ENCODE assay signal across 21 cellular contexts in genomic region chr17:2713881-2714280, GRCh38. TPM values are rescaled to one million over a fixed set of nuclear protein-coding genes. Genes with fewer than 3 reads are reported as not detected.
"Had no signal": no experiment of that assay in that cellular context is flagged by ENCODE, and none has a peak within 500 bp of the region (broad histone marks: within the 10 kb centered on the region; RNA-seq: fewer than 3 reads in every experiment).

No MANE protein-coding gene starts in this region.

- ATAC-seq: left lobe of liver had no signal

- H3K9me3 ChIP-seq: esophagus squamous epithelium, sigmoid colon, stomach, thoracic aorta, uterus had no signal

- H3K27ac Mint-ChIP-seq: activated naive CD4-positive, alpha-beta T cell treated with anti-CD3 and anti-CD28 coated beads for 36 hours; nephron progenitor cell had no signal

- DNase-seq: activated CD4-positive, CD25-positive, alpha-beta regulatory T cell treated with anti-CD3 and anti-CD28 coated beads, Interleukin-2, amount 50 U/mL, for 72 hours; activated naive CD4-positive, alpha-beta T cell treated with anti-CD3 and anti-CD28 coated beads for 36 hours; activated T-cell treated with anti-CD3 and anti-CD28 coated beads for 4 hours; amniotic stem cell; effector CD4-positive, alpha-beta T cell; esophagus squamous epithelium; mesendoderm; nephron progenitor cell; sigmoid colon; stimulated activated CD4-positive, alpha-beta T cell treated with anti-CD3 and anti-CD28 coated beads, Interleukin-1b, Interleukin-23, amount 100 ng/mL, for 48 hours; stomach; T-helper 9 cell; uterus had no signal

- H3K4me3 ChIP-seq: coronary artery, esophagus squamous epithelium, sigmoid colon, stomach, thoracic aorta, uterus had no signal

- H3K36me3 ChIP-seq: stomach, thoracic aorta, uterus had no signal

- H3K27ac ChIP-seq: coronary artery, esophagus squamous epithelium, sigmoid colon, stomach, thoracic aorta, uterus had no signal

- H3K27me3 ChIP-seq: esophagus squamous epithelium, sigmoid colon, stomach, uterus had no signal

- H3K4me3 Mint-ChIP-seq: nephron progenitor cell had no signal

- H3K9me3 Mint-ChIP-seq: activated naive CD4-positive, alpha-beta T cell treated with anti-CD3 and anti-CD28 coated beads for 36 hours; nephron progenitor cell had no signal

RNA-seq across cellular contexts. Expression of gene CCDC92B, which starts 35.6 kb away (rescaled TPM):
- total RNA-seq: activated CD8-positive, alpha-beta memory T cell treated with anti-CD3 and anti-CD28 coated beads for 36 hours; endothelial cell of umbilical vein; fibroblast of villous mesenchyme; glomerular endothelial cell; left lobe of liver; omental fat pad had no signal
